Comparison of ENCODE assay signal across 8 cellular contexts in the genomic region with DNA sequence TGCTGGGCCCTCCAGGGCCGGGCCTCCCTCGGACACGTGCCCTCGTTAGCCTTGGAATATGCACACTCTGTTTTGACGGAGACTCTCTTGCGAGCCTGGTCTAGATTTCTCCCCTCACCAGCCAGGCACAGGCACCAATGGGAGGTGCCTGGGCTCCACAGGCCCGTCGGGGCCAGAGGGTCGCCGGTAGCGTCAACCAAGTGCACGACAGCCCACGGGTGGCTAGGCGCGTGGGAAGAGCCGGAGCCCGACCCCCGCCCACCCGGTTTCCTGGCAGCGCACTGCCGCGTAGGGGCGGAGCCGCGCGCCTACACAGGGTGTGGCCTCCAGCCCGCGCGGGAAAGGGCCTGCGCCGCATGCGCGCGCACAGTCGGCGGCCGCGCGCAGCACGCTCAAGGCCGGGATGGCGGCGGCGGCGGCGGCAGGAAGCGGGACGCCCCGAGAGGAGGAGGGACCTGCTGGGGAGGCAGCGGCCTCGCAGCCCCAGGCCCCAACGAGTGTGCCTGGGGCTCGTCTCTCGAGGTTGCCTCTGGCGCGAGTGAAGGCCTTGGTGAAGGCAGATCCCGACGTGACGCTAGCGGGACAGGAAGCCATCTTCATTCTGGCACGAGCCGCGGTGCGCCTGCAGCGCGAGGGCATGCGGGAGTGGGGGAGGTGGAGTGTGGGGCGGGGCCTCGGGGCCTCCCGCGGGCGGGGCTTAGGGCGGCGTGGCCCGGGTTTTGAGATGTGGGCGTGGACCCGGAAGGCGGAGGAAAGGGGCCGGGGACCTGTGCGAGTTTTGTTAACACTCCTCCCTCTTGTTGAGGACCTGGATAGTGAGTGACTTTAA. TPM values are rescaled to one million over a fixed set of nuclear protein-coding genes. Genes with fewer than 3 reads are reported as not detected.
DNase-seq lines count a peak whose midpoint lies in the region; ATAC-seq, FAIRE-seq and TF ChIP-seq lines count a peak whose summit lies in the region.

A gene with protein sequence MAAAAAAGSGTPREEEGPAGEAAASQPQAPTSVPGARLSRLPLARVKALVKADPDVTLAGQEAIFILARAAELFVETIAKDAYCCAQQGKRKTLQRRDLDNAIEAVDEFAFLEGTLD (plus strand): TSS at position 367 of the 829 bp plus-strand sequence. CDS start 37 bp downstream, at position 404.

- under 1% methylated on average over 80 of the region's 80 CpGs for WGBS in right cardiac atrium

- H3K27ac ChIP-seq in right cardiac atrium (ENCODE audit: low read length), result peak within 1 kb of the TSS; percentile 96

- peak; percentile 30 to 65 for DNase-seq in NCI-H187 (lab: John Stamatoyannopoulos, UW)
- DNase-seq in anterior cingulate cortex (lab: John Stamatoyannopoulos, UW), result peak; percentile 12 to 96 (median 86)
- peak; percentile 96 to 98 (median 98) for DNase-seq in right cardiac atrium
- peak; percentile 37 for DNase-seq in pulmonary artery endothelial cell (ENCODE audit: low read depth, low spot score)
- peak; percentile 88 for DNase-seq in urothelium cell line (ENCODE audit: low spot score)

- intact Hi-C loops in T-helper 2 cell treated with Interferon-gamma antibody and Interleukin-4, amounts not matched to agents 100 ng/mL and 5 ng/mL, for 36 hours (cut with micrococcal nuclease), result loop anchor here (2.0 to 5.0 kb wide), 5 partner anchors 124 to 752 kb away; a partner anchor contains a TSS
- intact Hi-C loops in right cardiac atrium (cut with DNase I), result no loop called here

- peak; percentile 95 for TF ChIP-seq POLR2A in GM18505 (IDR thresholded peaks at IDR 0.05; ENCODE audit: borderline replicate concordance, extremely low read depth, insufficient read depth, insufficient read length)

- H3K4me1 ChIP-seq in right cardiac atrium (ENCODE audit: control insufficient read depth, insufficient read depth, low read length), result peaks cover 3% of the 10 kb centered on the region

- H3K4me3 ChIP-seq in right cardiac atrium (ENCODE audit: low read length), result peak within 1 kb of the TSS; percentile 77

- no peak for FAIRE-seq in urothelium cell line (lab: Jason Lieb, UNC)

- H3K9me3 ChIP-seq in right cardiac atrium (ENCODE audit: control insufficient read depth, low read length), result no peaks in the 10 kb centered on the region

- H3K27me3 ChIP-seq in right cardiac atrium (ENCODE audit: control insufficient read depth, insufficient read depth), result no peaks in the 10 kb centered on the region

- ATAC-seq in GM18505 (IDR thresholded peaks at IDR 0.05; ENCODE audit: unreplicated experiment) (peak; percentile 93), HG02943 (IDR thresholded peaks at IDR 0.05; ENCODE audit: low read depth, unreplicated experiment) (peak; percentile 91), right cardiac atrium (peak; percentile 99 to 100)

RNA-seq across cellular contexts. Expression of the gene that starts here (rescaled TPM):
- total RNA-seq in T-helper 2 cell treated with Interferon-gamma antibody and Interleukin-4, amounts not matched to agents 100 ng/mL and 5 ng/mL, for 36 hours, result 56.4 and 58.3 TPM in 2 replicates
- total RNA-seq in right cardiac atrium (10 to 100 TPM; 31.5 to 42.6 (median 37.2) TPM), pulmonary artery endothelial cell (17.7 and 23.1 TPM in 2 replicates)
- 30.7 TPM for polyA plus RNA-seq in right cardiac atrium

Comparison
In these comparisons a context has a peak if more than half of its experiments do, and no peak if none do; other contexts are left out.
1. Peak in every context shown above with its lines: DNase-seq, ATAC-seq, H3K4me3 ChIP-seq and H3K27ac ChIP-seq.
2. DNase-seq: peak in every context shown above with its lines; median percentile 98 in right cardiac atrium; 88 in urothelium cell line; 86 in anterior cingulate cortex; 48 in NCI-H187; 37 in pulmonary artery endothelial cell.